ENCODE assay signal across 29 cellular contexts in the genomic region with DNA sequence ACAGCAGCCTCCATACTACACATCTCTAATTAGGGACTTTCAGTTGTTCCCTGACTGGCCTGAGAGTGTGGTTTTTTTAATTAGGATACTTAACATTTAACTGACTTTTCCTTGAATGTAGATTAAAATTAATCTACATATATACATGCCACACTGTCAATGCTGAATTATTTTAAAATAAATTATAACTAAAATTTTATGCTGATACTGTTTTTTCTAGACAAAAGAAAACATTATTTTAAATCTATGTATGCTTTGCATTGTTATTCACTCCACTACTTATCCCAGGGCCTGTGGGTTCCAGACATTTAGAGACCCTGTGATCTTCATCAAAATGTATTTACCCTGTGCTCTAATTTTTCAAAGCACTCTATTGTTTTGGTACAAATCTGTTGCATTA.
"Had no signal": no experiment of that assay in that cellular context is flagged by ENCODE, and none has a peak within 500 bp of the region (broad histone marks: within the 10 kb centered on the region; RNA-seq: fewer than 3 reads in every experiment).

No MANE protein-coding gene starts in this region.

- H3K4me1 ChIP-seq: stomach, suprapubic skin, testis, thyroid gland, tibial artery, tibial nerve, transverse colon, upper lobe of left lung, upper lobe of right lung, uterus, vagina had no signal

- H3K27me3 ChIP-seq: stomach, suprapubic skin, testis, thyroid gland, tibial artery, tibial nerve, transverse colon, upper lobe of left lung, upper lobe of right lung, uterus, vagina had no signal

- H3K27me3 Mint-ChIP-seq: stimulated activated memory B cell treated with anti-CD40 and anti-IgM and Interleukin-4, amounts not matched to agents 10 μg/mL and 1 μg/mL and 100 μg/mL, for 72 hours; stimulated activated naive B cell treated with anti-CD40 and anti-IgM and Interleukin-4, amounts not matched to agents 10 μg/mL and 1 μg/mL and 100 μg/mL, for 72 hours; stimulated activated naive CD8-positive, alpha-beta T cell treated with anti-CD3 and anti-CD28 coated beads, Interleukin-15, amount 100 ng/mL, for 72 hours; stimulated activated naive CD8-positive, alpha-beta T cell treated with anti-CD3 and anti-CD28 coated beads, Interleukin-15, Interleukin-2, amounts not matched to agents 100 ng/mL and 50 ng/mL, for 24 hours; type B pancreatic cell had no signal

- H3K4me3 Mint-ChIP-seq: stimulated activated effector memory CD8-positive, alpha-beta T cell treated with anti-CD3 and anti-CD28 coated beads, Interleukin-12 subunit alpha, Interleukin-12 subunit beta, amount 100 ng/mL, for 72 hours; stimulated activated memory B cell treated with anti-CD40 and anti-IgM and Interleukin-4, amounts not matched to agents 10 μg/mL and 1 μg/mL and 100 μg/mL, for 72 hours; stimulated activated naive B cell treated with anti-CD40 and anti-IgM and Interleukin-4, amounts not matched to agents 10 μg/mL and 1 μg/mL and 100 μg/mL, for 72 hours; stimulated activated naive CD8-positive, alpha-beta T cell treated with anti-CD3 and anti-CD28 coated beads, Interleukin-15, amount 100 ng/mL, for 72 hours; stimulated activated naive CD8-positive, alpha-beta T cell treated with anti-CD3 and anti-CD28 coated beads, Interleukin-15, Interleukin-2, amounts not matched to agents 100 ng/mL and 50 ng/mL, for 24 hours; type B pancreatic cell had no signal

- H3K4me1 Mint-ChIP-seq: stimulated activated effector memory CD8-positive, alpha-beta T cell treated with anti-CD3 and anti-CD28 coated beads, Interleukin-12 subunit alpha, Interleukin-12 subunit beta, amount 100 ng/mL, for 72 hours; stimulated activated memory B cell treated with anti-CD40 and anti-IgM and Interleukin-4, amounts not matched to agents 10 μg/mL and 1 μg/mL and 100 μg/mL, for 72 hours; stimulated activated naive B cell treated with anti-CD40 and anti-IgM and Interleukin-4, amounts not matched to agents 10 μg/mL and 1 μg/mL and 100 μg/mL, for 72 hours; stimulated activated naive CD8-positive, alpha-beta T cell treated with anti-CD3 and anti-CD28 coated beads, Interleukin-15, amount 100 ng/mL, for 72 hours had no signal

- H3K9me3 ChIP-seq: stomach, suprapubic skin, testis, thoracic aorta, thyroid gland, tibial artery, tibial nerve, transverse colon, upper lobe of left lung, upper lobe of right lung, uterus, vagina had no signal

- DNase-seq: stimulated activated CD4-positive, alpha-beta T cell treated with anti-CD3 and anti-CD28 coated beads, Interleukin-2, amount 100 ng/mL, for 48 hours; stimulated activated CD4-positive, alpha-beta T cell treated with anti-CD3 and anti-CD28 coated beads, Interleukin-4, amount 100 ng/mL, for 1 hour; stimulated activated CD4-positive, alpha-beta T cell treated with anti-CD3 and anti-CD28 coated beads, Interleukin-4, amount 100 ng/mL, for 24 hours; stimulated activated CD4-positive, alpha-beta T cell treated with anti-CD3 and anti-CD28 coated beads, Interleukin-4, amount 100 ng/mL, for 4 hours; stimulated activated CD8-positive, alpha-beta memory T cell treated with anti-CD3 and anti-CD28 coated beads, Interleukin-4, amount 100 ng/mL, for 48 hours; stimulated activated naive B cell treated with anti-CD40 and anti-IgM and Interleukin-4, amounts not matched to agents 10 μg/mL and 1 μg/mL and 100 μg/mL, for 72 hours; stimulated activated naive CD4-positive, alpha-beta T cell; stimulated activated naive CD4-positive, alpha-beta T cell treated with Interleukin-2 at 50 U/mL for 16 hours; stimulated activated naive CD8-positive, alpha-beta T cell treated with anti-CD3 and anti-CD28 coated beads, Interleukin-15, amount 100 ng/mL, for 72 hours; stimulated activated naive CD8-positive, alpha-beta T cell treated with anti-CD3 and anti-CD28 coated beads, Interleukin-15, Interleukin-2, amounts not matched to agents 100 U/mL and 50 U/mL, for 24 hours; stomach; substantia nigra; testis; thyroid gland; tibial artery; transverse colon; trophoblast cell; upper lobe of left lung; upper lobe of right lung; uterus had no signal

- H3K27ac Mint-ChIP-seq: stimulated activated effector memory CD8-positive, alpha-beta T cell treated with anti-CD3 and anti-CD28 coated beads, Interleukin-12 subunit alpha, Interleukin-12 subunit beta, amount 100 ng/mL, for 72 hours; stimulated activated memory B cell treated with anti-CD40 and anti-IgM and Interleukin-4, amounts not matched to agents 10 μg/mL and 1 μg/mL and 100 μg/mL, for 72 hours; stimulated activated naive B cell treated with anti-CD40 and anti-IgM and Interleukin-4, amounts not matched to agents 10 μg/mL and 1 μg/mL and 100 μg/mL, for 72 hours; stimulated activated naive CD8-positive, alpha-beta T cell treated with anti-CD3 and anti-CD28 coated beads, Interleukin-15, Interleukin-2, amounts not matched to agents 100 ng/mL and 50 ng/mL, for 24 hours; type B pancreatic cell had no signal

- H3K36me3 Mint-ChIP-seq: stimulated activated effector memory CD8-positive, alpha-beta T cell treated with anti-CD3 and anti-CD28 coated beads, Interleukin-12 subunit alpha, Interleukin-12 subunit beta, amount 100 ng/mL, for 72 hours; stimulated activated memory B cell treated with anti-CD40 and anti-IgM and Interleukin-4, amounts not matched to agents 10 μg/mL and 1 μg/mL and 100 μg/mL, for 72 hours; stimulated activated naive B cell treated with anti-CD40 and anti-IgM and Interleukin-4, amounts not matched to agents 10 μg/mL and 1 μg/mL and 100 μg/mL, for 72 hours; type B pancreatic cell had no signal

- FAIRE-seq: urothelium cell line had no signal

- H3K27ac ChIP-seq: stomach, suprapubic skin, testis, thoracic aorta, thyroid gland, tibial artery, tibial nerve, transverse colon, upper lobe of left lung, upper lobe of right lung, uterus, vagina had no signal

- H3K9me3 Mint-ChIP-seq: type B pancreatic cell had no signal

- H3K4me3 ChIP-seq: stomach, suprapubic skin, testis, thoracic aorta, thyroid gland, tibial artery, tibial nerve, transverse colon, upper lobe of left lung, upper lobe of right lung, uterus, vagina had no signal

- ATAC-seq: stimulated activated effector memory CD8-positive, alpha-beta T cell treated with anti-CD3 and anti-CD28 coated beads, Interleukin-12 subunit alpha, Interleukin-12 subunit beta, amount 100 ng/mL, for 72 hours; stimulated activated memory B cell treated with anti-CD40 and anti-IgM and Interleukin-4, amounts not matched to agents 10 μg/mL and 1 μg/mL and 100 μg/mL, for 72 hours; stimulated activated naive B cell treated with anti-CD40 and anti-IgM and Interleukin-4, amounts not matched to agents 10 μg/mL and 1 μg/mL and 100 μg/mL, for 72 hours; stimulated activated naive CD8-positive, alpha-beta T cell treated with anti-CD3 and anti-CD28 coated beads, Interleukin-15, amount 100 ng/mL, for 72 hours; stimulated activated naive CD8-positive, alpha-beta T cell treated with anti-CD3 and anti-CD28 coated beads, Interleukin-15, Interleukin-2, amounts not matched to agents 100 U/mL and 50 U/mL, for 24 hours; upper lobe of right lung had no signal

- H3K36me3 ChIP-seq: stomach, suprapubic skin, thoracic aorta, thyroid gland, tibial artery, tibial nerve, transverse colon, upper lobe of left lung, upper lobe of right lung, uterus, vagina had no signal
